In the genomic region with DNA sequence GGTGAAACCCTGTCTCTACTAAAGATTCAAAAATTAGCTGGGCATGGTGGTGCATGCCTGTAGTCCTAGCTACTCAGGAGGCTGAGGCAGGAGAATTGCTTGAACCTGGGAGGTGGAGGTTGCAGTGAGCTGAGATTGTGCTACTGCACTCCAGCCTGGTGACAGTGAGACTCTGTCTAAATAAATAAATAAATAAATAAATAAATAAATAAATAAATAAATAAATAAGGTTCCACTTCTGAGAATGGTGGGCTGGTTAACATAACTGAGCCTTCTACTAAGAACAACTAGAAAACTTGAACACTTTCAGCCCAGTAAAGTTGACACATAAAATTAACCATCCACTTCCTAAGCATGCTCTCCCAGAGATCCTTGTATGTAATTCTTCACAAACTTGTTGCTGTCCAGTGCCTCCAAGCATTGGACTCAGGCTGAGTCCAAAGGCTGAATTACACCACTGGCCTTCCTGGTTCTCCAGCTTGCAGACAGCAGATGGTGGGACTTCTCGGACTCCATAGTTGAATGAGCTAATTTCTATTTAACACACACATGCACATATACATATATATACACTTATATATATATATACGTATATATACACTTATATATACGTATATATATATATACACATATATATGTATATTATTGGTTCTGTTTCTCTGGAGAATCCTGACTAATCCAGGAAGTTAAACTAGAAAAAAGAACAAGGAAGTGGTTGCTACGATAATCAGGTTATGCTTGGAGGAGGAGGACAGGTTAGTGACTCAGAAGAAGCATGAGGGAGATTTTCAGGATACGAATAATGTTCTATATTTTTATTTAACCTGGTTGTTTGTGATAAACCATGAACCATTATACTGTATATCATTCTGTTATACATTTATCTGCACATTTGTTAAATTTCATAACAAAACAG, we compare ENCODE assay signal across 18 cellular contexts.
DNase-seq lines count a peak whose midpoint lies in the region; ATAC-seq and TF ChIP-seq lines count a peak whose summit lies in the region.
"Had no signal": no experiment of that assay in that cellular context is flagged by ENCODE, and none has a peak within 500 bp of the region (broad histone marks: within the 10 kb centered on the region; RNA-seq: fewer than 3 reads in every experiment).

No MANE protein-coding gene starts in this region.

- POLR2A ChIA-PET in HEK293 (lab: Yijun Ruan, JAX) = no interaction called here

- H3K36me3 ChIP-seq in HEK293 (ENCODE audit: control insufficient read depth in 2 of 2, insufficient read depth in 1 of 2, low read length in 2 of 2) (no peaks in the 10 kb centered on the region), mucosa of descending colon (ENCODE audit: low read depth) (no peaks in the 10 kb centered on the region)
- H3K36me3 ChIP-seq: esophagus muscularis mucosa had no signal

- H3K4me1 ChIP-seq in HEK293 (ENCODE audit: control insufficient read depth, insufficient read depth, low read length) (no peaks in the 10 kb centered on the region), mucosa of descending colon (ENCODE audit: low read depth) (no peaks in the 10 kb centered on the region)
- H3K4me1 ChIP-seq: esophagus muscularis mucosa had no signal

- H3K27ac ChIP-seq in HEK293 (ENCODE audit: extremely low read depth, low read depth, low read length) = no peak overlapping the region
- H3K27ac ChIP-seq: esophagus muscularis mucosa had no signal

- intact Hi-C loops in mucosa of descending colon (cut with DNase I, micrococcal nuclease) = no loop called here

- peak; percentile 42 for DNase-seq in NCI-H226
- DNase-seq in epithelial cell of esophagus (ENCODE audit: low read depth) = peak; percentile 74
- peak in 2 of 3 donors; percentile 23 to 47 for DNase-seq in mucosa of descending colon
- no peak for DNase-seq in stimulated activated naive CD4-positive, alpha-beta T cell (lab: John Stamatoyannopoulos, UW)
- DNase-seq in islet precursor cell = no peak
- DNase-seq: activated naive CD4-positive, alpha-beta T cell treated with anti-CD3 and anti-CD28 coated beads, Interleukin-2, amount 50 U/mL, for 16 hours; activated T-cell treated with anti-CD3 and anti-CD28 coated beads for 4 hours; dermis blood vessel endothelial cell; HCEC 1CT; kidney; midbrain; NCI-H187; NCI-H524; retina; stimulated activated naive CD8-positive, alpha-beta T cell treated with anti-CD3 and anti-CD28 coated beads, Interleukin-15, Interleukin-2, amounts not matched to agents 100 U/mL and 50 U/mL, for 24 hours had no signal

- TF ChIP-seq CTCF in HEK293 (tag by site-specific recombination; IDR thresholded peaks at IDR 0.05) = no peak
- TF ChIP-seq CTCF in epithelial cell of esophagus (IDR thresholded peaks at IDR 0.05; ENCODE audit: insufficient read depth, low read depth, low read length, missing control alignments) = no peak
- TF ChIP-seq CTCF in mucosa of descending colon (IDR thresholded peaks at IDR 0.05) = no peak

- H3K4me3 ChIP-seq in HEK293 (ENCODE audit: low read depth, low read length) (no peak overlapping the region), epithelial cell of esophagus (ENCODE audit: low read length) (no peak overlapping the region), mucosa of descending colon (no peak overlapping the region)

- ATAC-seq in mucosa of descending colon = peak; percentile 95
- ATAC-seq in HG02973 (IDR thresholded peaks at IDR 0.05; ENCODE audit: unreplicated experiment) = no peak
- ATAC-seq: stimulated activated naive CD8-positive, alpha-beta T cell treated with anti-CD3 and anti-CD28 coated beads, Interleukin-15, Interleukin-2, amounts not matched to agents 100 U/mL and 50 U/mL, for 24 hours had no signal

- CTCF ChIA-PET in HEK293 (lab: Yijun Ruan, JAX) = interaction anchor here (0.6 to 4.9 kb wide), 6 partner anchors 19 to 1029 kb away, joined by 3 to 41 read pairs (median 4); no protein-coding TSS in a partner anchor

- H3K9me3 ChIP-seq in HEK293 (ENCODE audit: control insufficient read depth, insufficient read depth, low read depth, low read length) (no peaks in the 10 kb centered on the region), mucosa of descending colon (no peaks in the 10 kb centered on the region)
- H3K9me3 ChIP-seq: esophagus muscularis mucosa had no signal

TF ChIP-seq in HEK293, 187 proteins besides CTCF, POLR2A, EP300 and RAD21 (continues in another document):
- TF ChIP-seq, protein P1, sequence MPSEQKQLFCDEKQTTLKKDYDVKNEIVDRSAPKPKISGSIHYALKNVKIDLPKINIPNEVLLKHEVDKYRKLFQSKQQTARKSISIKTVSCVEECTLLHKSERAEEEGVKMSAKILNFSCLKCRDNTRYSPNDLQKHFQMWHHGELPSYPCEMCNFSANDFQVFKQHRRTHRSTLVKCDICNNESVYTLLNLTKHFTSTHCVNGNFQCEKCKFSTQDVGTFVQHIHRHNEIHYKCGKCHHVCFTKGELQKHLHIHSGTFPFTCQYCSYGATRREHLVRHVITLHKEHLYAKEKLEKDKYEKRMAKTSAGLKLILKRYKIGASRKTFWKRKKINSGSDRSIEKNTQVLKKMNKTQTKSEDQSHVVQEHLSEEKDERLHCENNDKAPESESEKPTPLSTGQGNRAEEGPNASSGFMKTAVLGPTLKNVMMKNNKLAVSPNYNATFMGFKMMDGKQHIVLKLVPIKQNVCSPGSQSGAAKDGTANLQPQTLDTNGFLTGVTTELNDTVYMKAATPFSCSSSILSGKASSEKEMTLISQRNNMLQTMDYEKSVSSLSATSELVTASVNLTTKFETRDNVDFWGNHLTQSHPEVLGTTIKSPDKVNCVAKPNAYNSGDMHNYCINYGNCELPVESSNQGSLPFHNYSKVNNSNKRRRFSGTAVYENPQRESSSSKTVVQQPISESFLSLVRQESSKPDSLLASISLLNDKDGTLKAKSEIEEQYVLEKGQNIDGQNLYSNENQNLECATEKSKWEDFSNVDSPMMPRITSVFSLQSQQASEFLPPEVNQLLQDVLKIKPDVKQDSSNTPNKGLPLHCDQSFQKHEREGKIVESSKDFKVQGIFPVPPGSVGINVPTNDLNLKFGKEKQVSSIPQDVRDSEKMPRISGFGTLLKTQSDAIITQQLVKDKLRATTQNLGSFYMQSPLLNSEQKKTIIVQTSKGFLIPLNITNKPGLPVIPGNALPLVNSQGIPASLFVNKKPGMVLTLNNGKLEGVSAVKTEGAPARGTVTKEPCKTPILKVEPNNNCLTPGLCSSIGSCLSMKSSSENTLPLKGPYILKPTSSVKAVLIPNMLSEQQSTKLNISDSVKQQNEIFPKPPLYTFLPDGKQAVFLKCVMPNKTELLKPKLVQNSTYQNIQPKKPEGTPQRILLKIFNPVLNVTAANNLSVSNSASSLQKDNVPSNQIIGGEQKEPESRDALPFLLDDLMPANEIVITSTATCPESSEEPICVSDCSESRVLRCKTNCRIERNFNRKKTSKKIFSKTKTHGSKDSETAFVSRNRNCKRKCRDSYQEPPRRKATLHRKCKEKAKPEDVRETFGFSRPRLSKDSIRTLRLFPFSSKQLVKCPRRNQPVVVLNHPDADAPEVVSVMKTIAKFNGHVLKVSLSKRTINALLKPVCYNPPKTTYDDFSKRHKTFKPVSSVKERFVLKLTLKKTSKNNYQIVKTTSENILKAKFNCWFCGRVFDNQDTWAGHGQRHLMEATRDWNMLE (tag by site-specific recombination; conservative IDR thresholded peaks at IDR 0.05; ENCODE audit: low read depth) = peak; percentile 57
- TF ChIP-seq ZNF664 (tag by site-specific recombination; IDR thresholded peaks at IDR 0.05) (no peak), ZNF202 (tag by site-specific recombination; IDR thresholded peaks at IDR 0.05; ENCODE audit: borderline replicate concordance) (peak; percentile 16; the same call in 1 of the 2 replicates), REPIN1 (tag by site-specific recombination; IDR thresholded peaks at IDR 0.05; ENCODE audit: low read depth) (no peak), ZBTB21 (tag by site-specific recombination; IDR thresholded peaks at IDR 0.05) (0 out of 2 replicates have a peak, but pooled peaks have one; percentile 21), ZNF426 (tag by site-specific recombination; IDR thresholded peaks at IDR 0.05) (peak; percentile 46)
- TF ChIP-seq, protein P2, sequence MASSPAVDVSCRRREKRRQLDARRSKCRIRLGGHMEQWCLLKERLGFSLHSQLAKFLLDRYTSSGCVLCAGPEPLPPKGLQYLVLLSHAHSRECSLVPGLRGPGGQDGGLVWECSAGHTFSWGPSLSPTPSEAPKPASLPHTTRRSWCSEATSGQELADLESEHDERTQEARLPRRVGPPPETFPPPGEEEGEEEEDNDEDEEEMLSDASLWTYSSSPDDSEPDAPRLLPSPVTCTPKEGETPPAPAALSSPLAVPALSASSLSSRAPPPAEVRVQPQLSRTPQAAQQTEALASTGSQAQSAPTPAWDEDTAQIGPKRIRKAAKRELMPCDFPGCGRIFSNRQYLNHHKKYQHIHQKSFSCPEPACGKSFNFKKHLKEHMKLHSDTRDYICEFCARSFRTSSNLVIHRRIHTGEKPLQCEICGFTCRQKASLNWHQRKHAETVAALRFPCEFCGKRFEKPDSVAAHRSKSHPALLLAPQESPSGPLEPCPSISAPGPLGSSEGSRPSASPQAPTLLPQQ (tag by site-specific recombination; IDR thresholded peaks at IDR 0.05) = no peak
- TF ChIP-seq, protein P3, sequence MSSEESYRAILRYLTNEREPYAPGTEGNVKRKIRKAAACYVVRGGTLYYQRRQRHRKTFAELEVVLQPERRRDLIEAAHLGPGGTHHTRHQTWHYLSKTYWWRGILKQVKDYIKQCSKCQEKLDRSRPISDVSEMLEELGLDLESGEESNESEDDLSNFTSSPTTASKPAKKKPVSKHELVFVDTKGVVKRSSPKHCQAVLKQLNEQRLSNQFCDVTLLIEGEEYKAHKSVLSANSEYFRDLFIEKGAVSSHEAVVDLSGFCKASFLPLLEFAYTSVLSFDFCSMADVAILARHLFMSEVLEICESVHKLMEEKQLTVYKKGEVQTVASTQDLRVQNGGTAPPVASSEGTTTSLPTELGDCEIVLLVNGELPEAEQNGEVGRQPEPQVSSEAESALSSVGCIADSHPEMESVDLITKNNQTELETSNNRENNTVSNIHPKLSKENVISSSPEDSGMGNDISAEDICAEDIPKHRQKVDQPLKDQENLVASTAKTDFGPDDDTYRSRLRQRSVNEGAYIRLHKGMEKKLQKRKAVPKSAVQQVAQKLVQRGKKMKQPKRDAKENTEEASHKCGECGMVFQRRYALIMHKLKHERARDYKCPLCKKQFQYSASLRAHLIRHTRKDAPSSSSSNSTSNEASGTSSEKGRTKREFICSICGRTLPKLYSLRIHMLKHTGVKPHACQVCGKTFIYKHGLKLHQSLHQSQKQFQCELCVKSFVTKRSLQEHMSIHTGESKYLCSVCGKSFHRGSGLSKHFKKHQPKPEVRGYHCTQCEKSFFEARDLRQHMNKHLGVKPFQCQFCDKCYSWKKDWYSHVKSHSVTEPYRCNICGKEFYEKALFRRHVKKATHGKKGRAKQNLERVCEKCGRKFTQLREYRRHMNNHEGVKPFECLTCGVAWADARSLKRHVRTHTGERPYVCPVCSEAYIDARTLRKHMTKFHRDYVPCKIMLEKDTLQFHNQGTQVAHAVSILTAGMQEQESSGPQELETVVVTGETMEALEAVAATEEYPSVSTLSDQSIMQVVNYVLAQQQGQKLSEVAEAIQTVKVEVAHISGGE (tag by site-specific recombination; conservative IDR thresholded peaks at IDR 0.05; ENCODE audit: low read depth) = peak; percentile 43; the same call in 1 of the 2 replicates

Comparison
In these comparisons a context has a peak if more than half of its experiments do, and no peak if none do; other contexts are left out.
1. DNase-seq: peak in NCI-H226 (single experiment), epithelial cell of esophagus (single experiment) and mucosa of descending colon (2 of 3); none in stimulated activated naive CD4-positive, alpha-beta T cell (0 of 6) and islet precursor cell (single experiment).